ENCODE assay signal across 12 cellular contexts in the genomic region with DNA sequence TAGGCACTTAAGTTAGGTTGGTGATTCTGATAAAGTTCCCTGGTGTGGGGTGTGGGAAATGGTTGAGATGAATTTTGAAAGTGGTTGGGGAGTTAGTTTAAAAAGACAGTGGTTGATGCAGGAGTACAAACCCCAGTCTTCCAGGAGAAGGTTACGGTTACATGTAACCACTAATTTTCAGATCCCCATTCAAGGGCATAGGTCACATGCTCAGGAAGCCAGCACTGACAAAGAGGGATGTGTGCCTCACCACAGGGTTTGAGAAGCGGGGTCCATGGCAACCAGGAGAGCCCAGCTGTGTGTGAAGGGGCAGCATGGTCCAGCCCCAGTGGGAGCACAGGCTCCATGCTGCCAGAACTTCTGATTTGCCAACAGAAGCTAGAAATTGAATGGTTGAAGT.
DNase-seq lines count a peak whose midpoint lies in the region; ATAC-seq and TF ChIP-seq lines count a peak whose summit lies in the region.
"Had no signal": no experiment of that assay in that cellular context is flagged by ENCODE, and none has a peak within 500 bp of the region (broad histone marks: within the 10 kb centered on the region; RNA-seq: fewer than 3 reads in every experiment).

No MANE protein-coding gene starts in this region.

- H3K9me3 Mint-ChIP-seq in HFFc6: no peaks in the 10 kb centered on the region

- H3K27me3 ChIP-seq in psoas muscle (ENCODE audit: insufficient read depth in 3 of 3, low read length in 2 of 3) (no peaks in the 10 kb centered on the region), Peyer's patch (no peaks in the 10 kb centered on the region)
- H3K27me3 ChIP-seq: suprapubic skin had no signal

- 68 to 91% (median 81%) methylated on average over 2 of the region's 2 CpGs for WGBS in psoas muscle, 3 donors

- TF ChIP-seq POLR2A in Peyer's patch (IDR thresholded peaks at IDR 0.05): no peak

- H3K4me1 ChIP-seq in psoas muscle: no peaks in the 10 kb centered on the region
- no peaks in the 10 kb centered on the region for H3K4me1 ChIP-seq in Peyer's patch
- H3K4me1 ChIP-seq: suprapubic skin had no signal

- peaks cover 1% of the 10 kb centered on the region for H3K27me3 Mint-ChIP-seq in HFFc6 (ENCODE audit: insufficient read depth)

- peak overlapping the region; percentile 2; the same call in 1 of the 2 replicates for H3K27ac Mint-ChIP-seq in HFFc6

- TF ChIP-seq CTCF in HFFc6 (IDR thresholded peaks at IDR 0.05): no peak
- no peak for TF ChIP-seq CTCF in psoas muscle (IDR thresholded peaks at IDR 0.05)
- no peak for TF ChIP-seq CTCF in Peyer's patch (IDR thresholded peaks at IDR 0.05)

- no peaks in the 10 kb centered on the region for H3K36me3 Mint-ChIP-seq in HFFc6 (ENCODE audit: low read depth)

- H3K27ac ChIP-seq in psoas muscle: no peak overlapping the region
- H3K27ac ChIP-seq in Peyer's patch: no peak overlapping the region
- H3K27ac ChIP-seq: suprapubic skin had no signal

- ATAC-seq in GM19023 (IDR thresholded peaks at IDR 0.05; ENCODE audit: unreplicated experiment) (peak; percentile 71), HG03457 (IDR thresholded peaks at IDR 0.05; ENCODE audit: unreplicated experiment) (peak; percentile 71), psoas muscle (no peak)

- intact Hi-C loops in psoas muscle (cut with DNase I): no loop called here

- no peak overlapping the region for H3K4me3 ChIP-seq in psoas muscle
- H3K4me3 ChIP-seq in Peyer's patch: no peak overlapping the region
- H3K4me3 ChIP-seq: suprapubic skin had no signal

- H3K4me1 Mint-ChIP-seq in HFFc6 (ENCODE audit: low read depth): peaks cover 4% of the 10 kb centered on the region; the same call in 1 of the 2 replicates

- no peaks in the 10 kb centered on the region for H3K9me3 ChIP-seq in psoas muscle
- H3K9me3 ChIP-seq in Peyer's patch: no peaks in the 10 kb centered on the region
- H3K9me3 ChIP-seq: suprapubic skin had no signal

- no peaks in the 10 kb centered on the region for H3K36me3 ChIP-seq in psoas muscle (ENCODE audit: insufficient read depth in 1 of 2, low read depth in 1 of 2)
- H3K36me3 ChIP-seq in Peyer's patch: no peaks in the 10 kb centered on the region
- H3K36me3 ChIP-seq: suprapubic skin had no signal

- DNase-seq in HFFc6: no peak
- DNase-seq in psoas muscle: peak; percentile 10 to 38
- no peak for DNase-seq in Peyer's patch
- DNase-seq in UCSD-AML1 (lab: John Stamatoyannopoulos, UW; ENCODE audit: unreplicated experiment): no peak
- no peak for DNase-seq in NCI-H1694 treated with DMSO at 0.1 percent for 48 hours (lab: John Stamatoyannopoulos, UW)
- DNase-seq: activated T-cell treated with anti-CD3 and anti-CD28 coated beads, Interleukin-2, amount 50 U/mL, for 1 hour; aorta; NCI-H1092 treated with DMSO at 0.1 percent for 48 hours; posterior cingulate gyrus had no signal

- H3K4me3 Mint-ChIP-seq in HFFc6: no peak overlapping the region

Comparison
In these comparisons a context has a peak if more than half of its experiments do, and no peak if none do; other contexts are left out.
1. ATAC-seq: peak in GM19023 (single experiment) and HG03457 (single experiment); none in psoas muscle (0 of 4).
2. DNase-seq: peak in psoas muscle (2 of 2); none in HFFc6 (single experiment), Peyer's patch (0 of 3), UCSD-AML1 (single experiment) and NCI-H1694 treated with DMSO at 0.1 percent for 48 hours (single experiment).